ENCODE assay signal across 9 cellular contexts in the genomic region with DNA sequence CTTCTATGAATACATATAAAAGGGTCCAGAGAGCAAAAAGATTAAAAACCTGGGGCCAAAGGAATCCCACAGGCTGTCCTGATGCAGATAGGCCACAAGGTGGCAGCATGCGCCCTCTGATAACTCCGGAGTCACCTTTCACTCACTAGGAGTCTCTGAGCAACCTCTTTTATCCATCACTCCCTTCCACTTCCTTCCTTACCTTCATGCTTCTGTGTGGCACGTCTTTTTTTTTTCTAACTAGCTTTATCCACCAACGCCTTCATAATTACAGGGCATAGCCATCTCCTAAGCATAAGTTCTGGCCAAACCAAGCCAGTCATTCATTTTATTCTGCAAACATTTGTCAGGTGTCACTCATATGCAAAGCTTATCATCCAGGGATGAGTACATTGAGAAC. TPM values are rescaled to one million over a fixed set of nuclear protein-coding genes. Genes with fewer than 3 reads are reported as not detected.
DNase-seq lines count a peak whose midpoint lies in the region; ATAC-seq and TF ChIP-seq lines count a peak whose summit lies in the region.
"Had no signal": no experiment of that assay in that cellular context is flagged by ENCODE, and none has a peak within 500 bp of the region (broad histone marks: within the 10 kb centered on the region; RNA-seq: fewer than 3 reads in every experiment).

No MANE protein-coding gene starts in this region.

- no peaks in the 10 kb centered on the region for H3K9me3 ChIP-seq in right lobe of liver

- no peaks in the 10 kb centered on the region for H3K36me3 ChIP-seq in right lobe of liver

- TF ChIP-seq POLR2A in right lobe of liver (IDR thresholded peaks at IDR 0.05): no peak

- no peaks in the 10 kb centered on the region for H3K9me3 Mint-ChIP-seq in activated CD4-positive, alpha-beta T cell treated with anti-CD3 and anti-CD28 coated beads, Interleukin-2, amount 10 ng/mL, durations not matched to agents 24 days and 14 days
- H3K9me3 Mint-ChIP-seq: IgD-negative memory B cell had no signal

- peak; percentile 76 for TF ChIP-seq CTCF in coronary artery (IDR thresholded peaks at IDR 0.05)
- TF ChIP-seq CTCF in right lobe of liver (IDR thresholded peaks at IDR 0.05): peak; percentile 83 to 98 (median 96)

- H3K27ac ChIP-seq in coronary artery (no peak overlapping the region), right lobe of liver (no peak overlapping the region)

- ATAC-seq in HG02852 (IDR thresholded peaks at IDR 0.05; ENCODE audit: unreplicated experiment): peak; percentile 46
- ATAC-seq in right lobe of liver: peak; percentile 81 to 87 (median 84)
- no peak for ATAC-seq in GM21390 (IDR thresholded peaks at IDR 0.05; ENCODE audit: unreplicated experiment)

- no peaks in the 10 kb centered on the region for H3K27me3 ChIP-seq in right lobe of liver

- H3K27ac Mint-ChIP-seq in activated CD4-positive, alpha-beta T cell treated with anti-CD3 and anti-CD28 coated beads, Interleukin-2, amount 10 ng/mL, durations not matched to agents 24 days and 14 days: no peak overlapping the region
- H3K27ac Mint-ChIP-seq: IgD-negative memory B cell had no signal

- peaks cover 14% of the 10 kb centered on the region for H3K27me3 Mint-ChIP-seq in activated CD4-positive, alpha-beta T cell treated with anti-CD3 and anti-CD28 coated beads, Interleukin-2, amount 10 ng/mL, durations not matched to agents 24 days and 14 days

- H3K4me3 Mint-ChIP-seq in activated CD4-positive, alpha-beta T cell treated with anti-CD3 and anti-CD28 coated beads, Interleukin-2, amount 10 ng/mL, durations not matched to agents 24 days and 14 days: no peak overlapping the region
- H3K4me3 Mint-ChIP-seq: IgD-negative memory B cell had no signal

- H3K4me1 ChIP-seq in right lobe of liver: peaks cover 0 to 3% (median 0%) of the 10 kb centered on the region in 4 donors

- DNase-seq in CMK (ENCODE audit: low read depth): peak; percentile 35
- DNase-seq in NCI-H526 (lab: John Stamatoyannopoulos, UW): peak; percentile 62 to 92
- DNase-seq in activated CD4-positive, alpha-beta T cell treated with anti-CD3 and anti-CD28 coated beads, Interleukin-2, amount 10 ng/mL, durations not matched to agents 24 days and 14 days: peak; percentile 87
- peak; percentile 35 for DNase-seq in coronary artery (ENCODE audit: low spot score)
- DNase-seq in right lobe of liver: peak; percentile 65 to 74 (median 70)
- peak; percentile 35 to 42 (median 39) for DNase-seq in stimulated activated CD4-positive, alpha-beta T cell treated with anti-CD3 and anti-CD28 coated beads, TNF-alpha, amount 100 ng/mL, for 48 hours (ENCODE audit: low read depth in 3 of 3)

- H3K4me1 Mint-ChIP-seq in activated CD4-positive, alpha-beta T cell treated with anti-CD3 and anti-CD28 coated beads, Interleukin-2, amount 10 ng/mL, durations not matched to agents 24 days and 14 days: peaks cover 4% of the 10 kb centered on the region

- 0% methylated on average over 4 of the region's 4 CpGs for WGBS in right lobe of liver (ENCODE audit: insufficient coverage, low coverage, low lambda C conversion rate, missing lambda C conversion rate)

- intact Hi-C loops in activated CD4-positive, alpha-beta T cell treated with anti-CD3 and anti-CD28 coated beads, Interleukin-2, amount 10 ng/mL, durations not matched to agents 24 days and 14 days (cut with micrococcal nuclease): loop anchor here (1.0 kb wide), 2 partner anchors 52 to 143 kb away; no protein-coding TSS in a partner anchor
- intact Hi-C loops in right lobe of liver (cut with DNase I): loop anchor here in 1 of 2 donors (5.0 to 10.0 kb wide), 2 partner anchors 52 to 140 kb away; no protein-coding TSS in a partner anchor

- H3K36me3 Mint-ChIP-seq in activated CD4-positive, alpha-beta T cell treated with anti-CD3 and anti-CD28 coated beads, Interleukin-2, amount 10 ng/mL, durations not matched to agents 24 days and 14 days (ENCODE audit: low read depth): no peaks in the 10 kb centered on the region

- H3K4me3 ChIP-seq in coronary artery (no peak overlapping the region), right lobe of liver (no peak overlapping the region)

RNA-seq across cellular contexts. Expression of a gene that starts 3.9 kb away (rescaled TPM):
- total RNA-seq in activated CD4-positive, alpha-beta T cell treated with anti-CD3 and anti-CD28 coated beads, Interleukin-2, amount 10 ng/mL, durations not matched to agents 24 days and 14 days: not detected in 2 replicates
- total RNA-seq in right lobe of liver: not detected

RNA-seq across cellular contexts. Expression of a gene that starts 5.1 kb away (rescaled TPM):
- total RNA-seq in activated CD4-positive, alpha-beta T cell treated with anti-CD3 and anti-CD28 coated beads, Interleukin-2, amount 10 ng/mL, durations not matched to agents 24 days and 14 days: not detected in 2 replicates
- total RNA-seq in right lobe of liver: 10 to 100 TPM; 34.3 to 96.8 (median 64.5) TPM

RNA-seq across cellular contexts. Expression of a gene that starts 22.9 kb away (rescaled TPM):
- total RNA-seq in activated CD4-positive, alpha-beta T cell treated with anti-CD3 and anti-CD28 coated beads, Interleukin-2, amount 10 ng/mL, durations not matched to agents 24 days and 14 days: not detected in 2 replicates
- 1 to 10 TPM; 1.5 to 3.8 (median 3.0) TPM for total RNA-seq in right lobe of liver

RNA-seq across cellular contexts. Expression of a gene that starts 38.4 kb away (rescaled TPM):
- total RNA-seq in activated CD4-positive, alpha-beta T cell treated with anti-CD3 and anti-CD28 coated beads, Interleukin-2, amount 10 ng/mL, durations not matched to agents 24 days and 14 days: not detected in 2 replicates
- 10 to 100 TPM; 16.0 to 47.4 (median 30.0) TPM for total RNA-seq in right lobe of liver

RNA-seq across cellular contexts. Expression of a gene that starts 39.8 kb away (rescaled TPM):
- not detected in 2 replicates for total RNA-seq in activated CD4-positive, alpha-beta T cell treated with anti-CD3 and anti-CD28 coated beads, Interleukin-2, amount 10 ng/mL, durations not matched to agents 24 days and 14 days
- total RNA-seq in right lobe of liver: not detected

Comparison
In these comparisons a context has a peak if more than half of its experiments do, and no peak if none do; other contexts are left out.
1. DNase-seq: peak in every context shown above with its lines; median percentile 87 in activated CD4-positive, alpha-beta T cell treated with anti-CD3 and anti-CD28 coated beads, Interleukin-2, amount 10 ng/mL, durations not matched to agents 24 days and 14 days; 77 in NCI-H526; 70 in right lobe of liver; 39 in stimulated activated CD4-positive, alpha-beta T cell treated with anti-CD3 and anti-CD28 coated beads, TNF-alpha, amount 100 ng/mL, for 48 hours; 35 in CMK; 35 in coronary artery.
2. RNA of a gene that starts 5.1 kb away (total RNA-seq): 34.3 to 96.8 TPM in right lobe of liver; not detected in activated CD4-positive, alpha-beta T cell treated with anti-CD3 and anti-CD28 coated beads, Interleukin-2, amount 10 ng/mL, durations not matched to agents 24 days and 14 days; every median in the first group is over 10 times any median in the second.